ENCODE assay signal across 15 cellular contexts in genomic region chr16:54586474-54587175, GRCh38.
A peak's percentile ranks its signal among the peaks of the same experiment; 100 is the strongest.
DNase-seq lines count a peak whose midpoint lies in the region; ATAC-seq and TF ChIP-seq lines count a peak whose summit lies in the region.
"Had no signal": no experiment of that assay in that cellular context is flagged by ENCODE, and none has a peak within 500 bp of the region (broad histone marks: within the 10 kb centered on the region; RNA-seq: fewer than 3 reads in every experiment).

No MANE protein-coding gene starts in this region.

- no peaks in the 10 kb centered on the region for H3K4me1 ChIP-seq in esophagus muscularis mucosa
- H3K4me1 ChIP-seq: A549, BE2C had no signal

- no peak overlapping the region for H3K4me3 ChIP-seq in Jurkat, Clone E6-1 (ENCODE audit: low read length)
- no peak overlapping the region for H3K4me3 ChIP-seq in esophagus muscularis mucosa
- H3K4me3 ChIP-seq: A549, GM12878, GM23248, HAP-1 had no signal

- TF ChIP-seq EP300 in esophagus muscularis mucosa (IDR thresholded peaks at IDR 0.05) = no peak

- H3K27me3 ChIP-seq in esophagus muscularis mucosa = peaks cover 0 to 20% (median 0%) of the 10 kb centered on the region in 4 donors
- H3K27me3 ChIP-seq: BE2C had no signal

- ATAC-seq in left ventricle myocardium superior (peak; percentile 90), left cardiac atrium (no peak)
- ATAC-seq: A549, GM12878 had no signal

- no peaks in the 10 kb centered on the region for H3K36me3 ChIP-seq in esophagus muscularis mucosa
- H3K36me3 ChIP-seq: BE2C, HAP-1 had no signal

- no peak for TF ChIP-seq CTCF in esophagus muscularis mucosa (IDR thresholded peaks at IDR 0.05)

- no peaks in the 10 kb centered on the region for H3K9me3 ChIP-seq in esophagus muscularis mucosa
- H3K9me3 ChIP-seq: A549, BE2C, HAP-1 had no signal

- DNase-seq in left ventricle myocardium superior = no peak
- no peak for DNase-seq in left cardiac atrium
- DNase-seq in Jurkat, Clone E6-1 (ENCODE audit: low read depth, low spot score) = peak; percentile 9
- peak; percentile 62 for DNase-seq in esophagus muscularis mucosa (ENCODE audit: extremely low spot score)
- DNase-seq in stimulated activated CD4-positive, alpha-beta T cell treated with anti-CD3 and anti-CD28 coated beads, Interleukin-12 subunit alpha, Interleukin-12 subunit beta, amount 100 ng/mL, for 4 hours = no peak
- no peak for DNase-seq in OCI-M2 (lab: John Stamatoyannopoulos, UW; ENCODE audit: unreplicated experiment)
- DNase-seq: BE2C; CD4-positive, alpha-beta memory T cell; DMS79; GM23248; HFFc6 had no signal

- 68% methylated on average over 3 of the region's 4 CpGs for WGBS in esophagus muscularis mucosa

- no peak for TF ChIP-seq POLR2A in esophagus muscularis mucosa (IDR thresholded peaks at IDR 0.05; ENCODE audit: low read depth)

- no peak overlapping the region for H3K27ac ChIP-seq in esophagus muscularis mucosa (replicated peaks in 1 of 4)
- H3K27ac ChIP-seq: A549, C4-2B, GM23248 had no signal

- intact Hi-C loops in left ventricle myocardium superior (cut with micrococcal nuclease) (loop anchor here (10.0 kb wide), 1 partner anchor 62 kb away; no protein-coding TSS in a partner anchor), left cardiac atrium (cut with DNase I) (no loop called here), esophagus muscularis mucosa (cut with DNase I) (no loop called here)

Comparison
In these comparisons a context has a peak if more than half of its experiments do, and no peak if none do; other contexts are left out.
1. DNase-seq: peak in Jurkat, Clone E6-1 (single experiment) and esophagus muscularis mucosa (single experiment); none in left ventricle myocardium superior (single experiment), left cardiac atrium (single experiment), stimulated activated CD4-positive, alpha-beta T cell treated with anti-CD3 and anti-CD28 coated beads, Interleukin-12 subunit alpha, Interleukin-12 subunit beta, amount 100 ng/mL, for 4 hours (single experiment) and OCI-M2 (single experiment).